In the genomic region with DNA sequence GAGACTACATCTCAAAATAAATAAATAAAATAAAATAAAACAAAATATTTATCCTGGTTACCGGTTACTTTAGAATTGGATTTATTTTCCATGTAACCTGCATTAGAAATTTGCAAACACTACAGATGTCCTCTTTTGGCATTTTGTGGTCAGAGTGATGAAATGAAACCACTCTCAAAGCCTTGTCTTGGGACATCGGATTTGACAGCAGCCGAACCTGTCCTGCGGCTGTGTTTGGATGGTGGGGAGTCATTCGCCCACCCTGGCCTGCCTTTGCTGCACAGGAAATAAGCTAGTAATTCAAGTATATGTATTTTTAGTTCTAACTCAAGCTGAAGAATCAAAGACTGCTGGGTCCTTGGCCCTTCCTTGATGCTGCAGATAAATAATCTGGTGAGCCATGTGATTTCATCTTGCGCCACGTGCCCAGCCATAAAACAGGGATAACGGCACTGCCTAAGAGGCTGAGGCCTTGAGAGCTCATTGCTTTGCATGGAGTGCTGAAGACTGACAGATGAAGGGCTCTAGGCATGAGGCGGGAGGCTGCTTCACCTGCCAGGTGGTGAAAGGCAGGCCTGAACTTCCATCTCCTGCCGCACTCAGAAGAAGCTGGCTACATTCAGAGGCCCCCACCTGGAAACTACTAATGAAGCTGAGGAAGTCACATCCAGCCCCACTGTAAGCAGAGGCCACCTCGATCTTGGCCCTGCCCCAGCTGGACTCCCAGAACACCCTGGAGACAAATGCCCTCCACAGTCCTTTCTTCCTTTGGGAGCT, we compare ENCODE assay signal across 15 cellular contexts.
A peak's percentile ranks its signal among the peaks of the same experiment; 100 is the strongest.
DNase-seq lines count a peak whose midpoint lies in the region; FAIRE-seq and TF ChIP-seq lines count a peak whose summit lies in the region.
"Had no signal": no experiment of that assay in that cellular context is flagged by ENCODE, and none has a peak within 500 bp of the region (broad histone marks: within the 10 kb centered on the region; RNA-seq: fewer than 3 reads in every experiment).

No MANE protein-coding gene starts in this region.

- no peak for TF ChIP-seq POLR2A in adrenal gland (IDR thresholded peaks at IDR 0.05)

- WGBS in adrenal gland, 4 donors = 45 to 59% (median 50%) methylated on average over 9 to 11 of the region's 11 CpGs
- 56 to 67% (median 64%) methylated on average over 11 of the region's 11 CpGs for WGBS in small intestine, 3 donors

- H3K36me3 ChIP-seq in adrenal gland (replicated peaks in 1 of 2) = no peaks in the 10 kb centered on the region
- H3K36me3 ChIP-seq in small intestine (ENCODE audit: control insufficient read depth in 2 of 2, insufficient read depth in 2 of 2, low read length in 2 of 2) = no peaks in the 10 kb centered on the region
- H3K36me3 ChIP-seq: brain microvascular endothelial cell, transverse colon had no signal

- no peak for TF ChIP-seq CTCF in adrenal gland (IDR thresholded peaks at IDR 0.05)

- intact Hi-C loops in adrenal gland (cut with DNase I) = no loop called here

- H3K4me1 ChIP-seq in adrenal gland (replicated peaks in 1 of 2) = peaks cover 0 to 8% of the 10 kb centered on the region in 2 donors
- no peaks in the 10 kb centered on the region for H3K4me1 ChIP-seq in small intestine (ENCODE audit: control insufficient read depth in 2 of 2, insufficient read depth in 1 of 2, low read depth in 1 of 2, low read length in 1 of 2)

- no peak overlapping the region for H3K4me3 ChIP-seq in adrenal gland
- H3K4me3 ChIP-seq in small intestine (ENCODE audit: low read depth in 1 of 2, low read length in 2 of 2) = no peak overlapping the region
- H3K4me3 ChIP-seq: transverse colon had no signal

- H3K9me3 ChIP-seq in adrenal gland (replicated peaks in 1 of 3) = no peaks in the 10 kb centered on the region
- H3K9me3 ChIP-seq in small intestine (ENCODE audit: control insufficient read depth, low read depth) = no peaks in the 10 kb centered on the region
- H3K9me3 ChIP-seq: transverse colon had no signal

- H3K27ac ChIP-seq in adrenal gland (peak overlapping the region in 2 of 5 donors; percentile 44 to 69), small intestine (ENCODE audit: low read depth in 1 of 2, low read length in 1 of 2) (no peak overlapping the region)
- H3K27ac ChIP-seq: brain microvascular endothelial cell, transverse colon had no signal

- DNase-seq in activated CD8-positive, alpha-beta memory T cell treated with anti-CD3 and anti-CD28 coated beads for 24 hours = peak; percentile 72
- DNase-seq in activated CD8-positive, alpha-beta memory T cell treated with anti-CD3 and anti-CD28 coated beads, Interleukin-2, amount 50 U/mL, for 4 hours = no peak
- DNase-seq in NCI-H187 treated with DMSO at 0.1 percent for 48 hours (lab: John Stamatoyannopoulos, UW) = peak; percentile 40
- DNase-seq in adrenal gland = peak in 4 of 7 donors; percentile 45 to 55 (median 49)
- DNase-seq in small intestine = peak; percentile 33
- no peak for DNase-seq in SHP77 treated with DMSO at 0.1 percent for 48 hours (lab: John Stamatoyannopoulos, UW)
- DNase-seq in glomerular visceral epithelial cell (ENCODE audit: extremely low spot score) = no peak
- DNase-seq in germinal center (ENCODE audit: low spot score) = no peak
- DNase-seq: activated T-cell treated with anti-CD3 and anti-CD28 coated beads, Interleukin-2, amount 50 U/mL, for 48 hours; brain microvascular endothelial cell; DMS 273 treated with DMSO at 0.1 percent for 48 hours; effector CD8-positive, alpha-beta T cell; NCI-H146; NCI-H748 treated with DMSO at 0.1 percent for 48 hours; transverse colon had no signal

- H3K27me3 ChIP-seq in adrenal gland (no peaks in the 10 kb centered on the region), small intestine (ENCODE audit: control insufficient read depth in 2 of 2, insufficient read depth in 2 of 2, low read length in 2 of 2) (no peaks in the 10 kb centered on the region)
- H3K27me3 ChIP-seq: brain microvascular endothelial cell, transverse colon had no signal

- no peak for FAIRE-seq in small intestine (lab: Jason Lieb, UNC)

Comparison
In these comparisons a context has a peak if more than half of its experiments do, and no peak if none do; other contexts are left out.
1. DNase-seq: peak in activated CD8-positive, alpha-beta memory T cell treated with anti-CD3 and anti-CD28 coated beads for 24 hours (single experiment), NCI-H187 treated with DMSO at 0.1 percent for 48 hours (single experiment), adrenal gland (4 of 7) and small intestine (single experiment); none in activated CD8-positive, alpha-beta memory T cell treated with anti-CD3 and anti-CD28 coated beads, Interleukin-2, amount 50 U/mL, for 4 hours (single experiment), SHP77 treated with DMSO at 0.1 percent for 48 hours (single experiment), glomerular visceral epithelial cell (single experiment) and germinal center (single experiment).